Comparison of ENCODE assay signal across 1 cellular context in the genomic region with DNA sequence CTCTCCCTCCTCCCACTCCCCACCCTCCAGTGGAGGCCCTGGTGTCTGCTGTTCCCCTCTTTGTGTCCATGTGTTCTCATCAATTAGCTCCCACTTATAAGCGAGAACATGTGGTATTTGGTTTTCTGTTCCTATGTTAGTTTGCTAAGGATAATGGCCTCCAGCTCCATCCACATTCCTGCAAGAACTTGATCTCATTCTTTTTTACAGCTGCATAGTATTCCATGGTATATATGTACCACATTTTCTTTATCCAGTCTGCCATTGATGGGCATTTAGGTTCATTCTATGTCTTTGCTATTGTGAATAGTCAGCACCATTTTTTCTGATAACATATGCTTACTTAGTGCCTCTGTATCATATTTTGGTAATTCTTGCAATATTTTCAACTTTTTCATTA. TPM values are rescaled to one million over a fixed set of nuclear protein-coding genes. Genes with fewer than 3 reads are reported as not detected.
"Had no signal": no experiment of that assay in that cellular context is flagged by ENCODE, and none has a peak within 500 bp of the region (broad histone marks: within the 10 kb centered on the region; RNA-seq: fewer than 3 reads in every experiment).

No MANE protein-coding gene starts in this region.

RNA-seq across cellular contexts. Expression of gene UST, which starts 33.6 kb away (rescaled TPM):
- polyA plus RNA-seq: naive thymus-derived CD4-positive, alpha-beta T cell had no signal
